Comparison of ENCODE assay signal across 11 cellular contexts in genomic region chr11:15884131-15884530, GRCh38.
"Had no signal": no experiment of that assay in that cellular context is flagged by ENCODE, and none has a peak within 500 bp of the region (broad histone marks: within the 10 kb centered on the region; RNA-seq: fewer than 3 reads in every experiment).

No MANE protein-coding gene starts in this region.

- DNase-seq: activated CD4-positive, CD25-positive, alpha-beta regulatory T cell treated with anti-CD3 and anti-CD28 coated beads, Interleukin-2, amount 50 U/mL, for 72 hours; activated naive CD4-positive, alpha-beta T cell; activated naive CD8-positive, alpha-beta T cell treated with anti-CD3 and anti-CD28 coated beads, Interleukin-2, amount 10 ng/mL, durations not matched to agents 7 days and 5 days; hippocampal formation; stimulated activated CD4-positive, alpha-beta T cell treated with anti-CD3 and anti-CD28 coated beads, Interleukin-2, amount 100 ng/mL, for 48 hours; T-helper 1 cell had no signal

- H3K9me3 ChIP-seq: breast epithelium, gastroesophageal sphincter, psoas muscle, upper lobe of left lung had no signal

- H3K4me1 ChIP-seq: breast epithelium, psoas muscle, upper lobe of left lung had no signal

- ATAC-seq: gastroesophageal sphincter; psoas muscle; stimulated activated memory B cell treated with anti-CD40 and anti-IgM and Interleukin-4, amounts not matched to agents 10 μg/mL and 1 μg/mL and 100 μg/mL, for 72 hours had no signal

- H3K36me3 ChIP-seq: breast epithelium, gastroesophageal sphincter, upper lobe of left lung had no signal

- H3K4me3 ChIP-seq: breast epithelium, gastroesophageal sphincter, psoas muscle, upper lobe of left lung had no signal

- H3K27me3 ChIP-seq: gastroesophageal sphincter, upper lobe of left lung had no signal

- H3K27ac ChIP-seq: psoas muscle, upper lobe of left lung had no signal
